17 cellular contexts compared by ENCODE assay signal in genomic region chr5:56159521-56159947, GRCh38.
DNase-seq lines count a peak whose midpoint lies in the region; ATAC-seq, FAIRE-seq and TF ChIP-seq lines count a peak whose summit lies in the region.
"Had no signal": no experiment of that assay in that cellular context is flagged by ENCODE, and none has a peak within 500 bp of the region (broad histone marks: within the 10 kb centered on the region; RNA-seq: fewer than 3 reads in every experiment).

No MANE protein-coding gene starts in this region.

- H3K36me3 Mint-ChIP-seq in activated T-cell treated with anti-CD3 and anti-CD28 coated beads, Interleukin-2, amount 50 U/mL, for 72 hours (ENCODE audit: insufficient read depth in 2 of 2) = no peaks in the 10 kb centered on the region

- no peaks in the 10 kb centered on the region for H3K9me3 ChIP-seq in OCI-LY3 (ENCODE audit: insufficient read depth, low read length)
- H3K9me3 ChIP-seq in H1 (ENCODE audit: insufficient read depth in 2 of 2, low read depth in 1 of 2, low read length in 1 of 2) = no peaks in the 10 kb centered on the region
- H3K9me3 ChIP-seq in smooth muscle cell (replicated peaks; ENCODE audit: low read depth) = no peaks in the 10 kb centered on the region
- H3K9me3 ChIP-seq in osteoblast (ENCODE audit: low read depth, low read length) = no peaks in the 10 kb centered on the region

- H3K36me3 ChIP-seq in OCI-LY3 (replicated peaks; ENCODE audit: low read depth, low read length) = no peaks in the 10 kb centered on the region
- H3K36me3 ChIP-seq in H1 (ENCODE audit: control insufficient read depth in 2 of 4, insufficient read depth in 4 of 4, low read length in 3 of 4) = no peaks in the 10 kb centered on the region
- H3K36me3 ChIP-seq in smooth muscle cell (ENCODE audit: low read depth) = no peaks in the 10 kb centered on the region
- no peaks in the 10 kb centered on the region for H3K36me3 ChIP-seq in osteoblast (ENCODE audit: insufficient read depth, low read length)

- no peak overlapping the region for H3K27ac ChIP-seq in OCI-LY3 (ENCODE audit: low read length)
- no peak overlapping the region for H3K27ac ChIP-seq in H1 (ENCODE audit: low read depth, low read length)
- H3K27ac ChIP-seq in smooth muscle cell (ENCODE audit: low read depth) = peak overlapping the region; percentile 80
- no peak overlapping the region for H3K27ac ChIP-seq in osteoblast (ENCODE audit: low read depth, low read length)

- peaks cover 35% of the 10 kb centered on the region for H3F3A ChIP-seq in smooth muscle cell (ENCODE audit: low read depth)

- no peak overlapping the region for H2BK5ac ChIP-seq in H1 (ENCODE audit: low read depth, low read length)

- no peak overlapping the region for H2BK20ac ChIP-seq in H1 (ENCODE audit: low read length)

- H3K27me3 ChIP-seq in OCI-LY3 (ENCODE audit: low read depth, low read length) (no peaks in the 10 kb centered on the region), H1 (replicated peaks in 1 of 4; ENCODE audit: control insufficient read depth in 3 of 4, extremely low read depth in 1 of 4, insufficient read depth in 3 of 4, low read length in 3 of 4) (peaks cover 0 to 5% (median 0%) of the 10 kb centered on the region in 4 experiments; a peak in 2 of 7 replicates), smooth muscle cell (ENCODE audit: low read depth) (no peaks in the 10 kb centered on the region), osteoblast (ENCODE audit: insufficient read depth, low read length) (no peaks in the 10 kb centered on the region)

- H3K27me3 Mint-ChIP-seq in activated T-cell treated with anti-CD3 and anti-CD28 coated beads, Interleukin-2, amount 50 U/mL, for 72 hours (ENCODE audit: low read depth) = no peaks in the 10 kb centered on the region

- H3K4me2 ChIP-seq in OCI-LY3 (ENCODE audit: low read length) (peak overlapping the region; percentile 51), H1 (ENCODE audit: insufficient read depth in 1 of 2, low read depth in 2 of 2, low read length in 2 of 2) (no peak overlapping the region), smooth muscle cell (peak overlapping the region; percentile 24), osteoblast (ENCODE audit: insufficient read depth, low read length) (no peak overlapping the region)

- no peak overlapping the region for H3K56ac ChIP-seq in H1 (replicated peaks; ENCODE audit: insufficient read length, low read depth, low read length)

- no peak overlapping the region for H3K14ac ChIP-seq in H1 (ENCODE audit: insufficient read length)

- no peaks in the 10 kb centered on the region for H3K23me2 ChIP-seq in H1 (ENCODE audit: low read depth, low read length)

- CTCF ChIA-PET in H1 (lab: Charles Lee; ENCODE audit: partially characterized antibody) = interaction anchor here (1.2 kb wide), 1 partner anchor 224 kb away, joined by 6 read pairs; no protein-coding TSS in a partner anchor

- H4K8ac ChIP-seq in H1 (ENCODE audit: extremely low read depth, insufficient read depth, low read length) = no peak overlapping the region

- H3K4me3 Mint-ChIP-seq in activated T-cell treated with anti-CD3 and anti-CD28 coated beads, Interleukin-2, amount 50 U/mL, for 72 hours = peak overlapping the region; percentile 55 to 71

- H3K18ac ChIP-seq in H1 (ENCODE audit: extremely low read depth, low read length) = no peak overlapping the region

- DNase-seq in activated T-cell treated with anti-CD3 and anti-CD28 coated beads, Interleukin-2, amount 50 U/mL, for 72 hours = no peak
- DNase-seq in activated T-cell treated with anti-CD3 and anti-CD28 coated beads, Interleukin-2, amount 50 U/mL, for 48 hours = no peak
- DNase-seq in H1 (ENCODE audit: low read depth in 1 of 2, low spot score in 2 of 2) (no peak), smooth muscle cell (lab: John Stamatoyannopoulos, UW; ENCODE audit: unreplicated experiment) (no peak), islet precursor cell (no peak), hippocampal formation (lab: John Stamatoyannopoulos, UW) (no peak), osteoblast (ENCODE audit: insufficient read length, low spot score, missing footprints) (no peak)
- DNase-seq: activated CD8-positive, alpha-beta memory T cell treated with anti-CD3 and anti-CD28 coated beads for 24 hours; anterior cingulate cortex; DND-41; kidney glomerular epithelial cell; NCI-H146; occipital lobe; stimulated activated CD8-positive, alpha-beta memory T cell treated with anti-CD3 and anti-CD28 coated beads, Interleukin-4, amount 100 ng/mL, for 48 hours had no signal

- no peaks in the 10 kb centered on the region for H3K79me1 ChIP-seq in H1 (ENCODE audit: low read depth, low read length)

- no peak overlapping the region for H3K4ac ChIP-seq in H1 (replicated peaks; ENCODE audit: insufficient read length, low read depth, low read length)

- peak overlapping the region; percentile 68 for H3K27ac Mint-ChIP-seq in activated T-cell treated with anti-CD3 and anti-CD28 coated beads, Interleukin-2, amount 50 U/mL, for 72 hours

- H3K9me3 Mint-ChIP-seq in activated T-cell treated with anti-CD3 and anti-CD28 coated beads, Interleukin-2, amount 50 U/mL, for 72 hours = no peaks in the 10 kb centered on the region

- WGBS in H1 (ENCODE audit: extremely low coverage in 1 of 2, insufficient coverage in 1 of 2, insufficient read length in 1 of 2, insufficient replicate concordance in 2 of 2, low coverage in 1 of 2, low lambda C conversion rate in 2 of 2, missing lambda C conversion rate in 1 of 2), 2 experiments = 95% methylated on average over 7 of the region's 7 CpGs; no CpG with 5 or more reads in 1 of the 2 experiments
- 63% methylated on average over 7 of the region's 7 CpGs for WGBS in smooth muscle cell (ENCODE audit: low lambda C conversion rate)

- H2AFZ ChIP-seq in OCI-LY3 (ENCODE audit: low read depth, low read length) (peak overlapping the region; percentile 34), H1 (ENCODE audit: low read length) (peak overlapping the region; percentile 64; the same call in 1 of the 2 replicates), smooth muscle cell (ENCODE audit: low read depth) (no peak overlapping the region), osteoblast (ENCODE audit: low read length) (no peak overlapping the region)

- POLR2A ChIA-PET in H1 (lab: Charles Lee; ENCODE audit: partially characterized antibody) = no interaction called here

- H4K20me1 ChIP-seq in OCI-LY3 (ENCODE audit: insufficient read depth, low read length) (no peaks in the 10 kb centered on the region), H1 (replicated peaks in 1 of 2; ENCODE audit: control insufficient read depth in 1 of 2, insufficient read depth in 2 of 2, low read length in 2 of 2) (no peaks in the 10 kb centered on the region), smooth muscle cell (ENCODE audit: low read depth) (no peaks in the 10 kb centered on the region), osteoblast (ENCODE audit: insufficient read depth, low read length) (no peaks in the 10 kb centered on the region)

- H2BK12ac ChIP-seq in H1 (ENCODE audit: low read depth, low read length) = no peak overlapping the region

- peaks cover 80% of the 10 kb centered on the region for H3K4me1 Mint-ChIP-seq in activated T-cell treated with anti-CD3 and anti-CD28 coated beads, Interleukin-2, amount 50 U/mL, for 72 hours (ENCODE audit: low read depth)

- no peak for TF ChIP-seq RAD21 in H1 (IDR thresholded peaks at IDR 0.05 in 1 of 2, conservative IDR thresholded peaks at IDR 0.05 in 1 of 2; ENCODE audit: low read depth in 2 of 2, low read length in 2 of 2)

- no peak for TF ChIP-seq POLR2A in H1 (IDR thresholded peaks at IDR 0.05; ENCODE audit: control extremely low read depth in 1 of 2, low read depth in 2 of 2, low read length in 2 of 2)

- no peak for TF ChIP-seq EP300 in H1 (IDR thresholded peaks at IDR 0.05; ENCODE audit: borderline replicate concordance in 1 of 2, low read depth in 2 of 2, low read length in 2 of 2)

- H2BK120ac ChIP-seq in H1 (replicated peaks; ENCODE audit: low read depth, low read length) = no peak overlapping the region

- FAIRE-seq in H1 (lab: Jason Lieb, UNC) = no peak
- FAIRE-seq: GM19239, urothelium cell line had no signal

- H3K23ac ChIP-seq in H1 (ENCODE audit: insufficient read length) = no peak overlapping the region

- H2AK5ac ChIP-seq in H1 (ENCODE audit: low read depth, low read length) = no peak overlapping the region

- H3K4me3 ChIP-seq in OCI-LY3 (ENCODE audit: low read length) (peak overlapping the region; percentile 23), H1 (ENCODE audit: extremely low read depth in 1 of 4, insufficient read depth in 2 of 4, low read depth in 3 of 4, low read length in 4 of 4) (no peak overlapping the region), smooth muscle cell (no peak overlapping the region), osteoblast (ENCODE audit: insufficient read depth, low read length) (no peak overlapping the region)

- no peak overlapping the region for H4K91ac ChIP-seq in H1 (replicated peaks; ENCODE audit: insufficient read length, low read length)

- H3K79me2 ChIP-seq in OCI-LY3 (ENCODE audit: low read length) (no peaks in the 10 kb centered on the region), H1 (ENCODE audit: control insufficient read depth in 1 of 2, insufficient read depth in 2 of 2, low read length in 2 of 2) (no peaks in the 10 kb centered on the region), smooth muscle cell (ENCODE audit: low read depth) (no peaks in the 10 kb centered on the region), osteoblast (ENCODE audit: insufficient read depth, low read length) (no peaks in the 10 kb centered on the region)

- H3K9ac ChIP-seq in OCI-LY3 (ENCODE audit: low read length) = no peak overlapping the region
- no peak overlapping the region for H3K9ac ChIP-seq in H1 (replicated peaks in 1 of 4; ENCODE audit: extremely low read depth in 1 of 4, low read depth in 3 of 4, low read length in 3 of 4)
- H3K9ac ChIP-seq in smooth muscle cell (ENCODE audit: low read depth) = no peak overlapping the region

- TF ChIP-seq CTCF in OCI-LY3 (IDR thresholded peaks at IDR 0.05; ENCODE audit: low read depth, low read length) (no peak), H1 (IDR thresholded peaks at IDR 0.05; ENCODE audit: control extremely low read depth in 1 of 3, insufficient read depth in 1 of 3, low read depth in 1 of 3, low read length in 3 of 3) (no peak), smooth muscle cell (IDR thresholded peaks at IDR 0.05; ENCODE audit: borderline replicate concordance, insufficient read depth, poor library complexity, severe bottlenecking) (no peak), osteoblast (IDR thresholded peaks at IDR 0.05; ENCODE audit: extremely low read depth, low read depth, low read length) (no peak)

- no peak overlapping the region for H2BK15ac ChIP-seq in H1 (ENCODE audit: low read length)

- H4K5ac ChIP-seq in H1 (ENCODE audit: insufficient read length, low read depth, low read length) = no peak overlapping the region

- no peak for ATAC-seq in activated T-cell treated with anti-CD3 and anti-CD28 coated beads, Interleukin-2, amount 50 U/mL, for 72 hours (replicated peaks in 1 of 2)

- H3K4me1 ChIP-seq in OCI-LY3 (ENCODE audit: low read length) (peaks cover 51% of the 10 kb centered on the region), H1 (replicated peaks in 1 of 4; ENCODE audit: control insufficient read depth in 3 of 4, insufficient read depth in 4 of 4, low read length in 3 of 4) (peaks cover 0 to 5% (median 2%) of the 10 kb centered on the region in 4 experiments; a peak in 4 of 7 replicates), smooth muscle cell (ENCODE audit: low read depth) (peaks cover 32% of the 10 kb centered on the region), osteoblast (ENCODE audit: insufficient read depth, low read length) (no peaks in the 10 kb centered on the region)

Comparison
In these comparisons a context has a peak if more than half of its experiments do, and no peak if none do; other contexts are left out.
1. H2AFZ ChIP-seq: peak in OCI-LY3 (single experiment) and H1 (single experiment); none in smooth muscle cell (single experiment) and osteoblast (single experiment).
2. H3K4me2 ChIP-seq: peak in OCI-LY3 (single experiment) and smooth muscle cell (single experiment); none in H1 (0 of 2) and osteoblast (single experiment).